In the genomic region with DNA sequence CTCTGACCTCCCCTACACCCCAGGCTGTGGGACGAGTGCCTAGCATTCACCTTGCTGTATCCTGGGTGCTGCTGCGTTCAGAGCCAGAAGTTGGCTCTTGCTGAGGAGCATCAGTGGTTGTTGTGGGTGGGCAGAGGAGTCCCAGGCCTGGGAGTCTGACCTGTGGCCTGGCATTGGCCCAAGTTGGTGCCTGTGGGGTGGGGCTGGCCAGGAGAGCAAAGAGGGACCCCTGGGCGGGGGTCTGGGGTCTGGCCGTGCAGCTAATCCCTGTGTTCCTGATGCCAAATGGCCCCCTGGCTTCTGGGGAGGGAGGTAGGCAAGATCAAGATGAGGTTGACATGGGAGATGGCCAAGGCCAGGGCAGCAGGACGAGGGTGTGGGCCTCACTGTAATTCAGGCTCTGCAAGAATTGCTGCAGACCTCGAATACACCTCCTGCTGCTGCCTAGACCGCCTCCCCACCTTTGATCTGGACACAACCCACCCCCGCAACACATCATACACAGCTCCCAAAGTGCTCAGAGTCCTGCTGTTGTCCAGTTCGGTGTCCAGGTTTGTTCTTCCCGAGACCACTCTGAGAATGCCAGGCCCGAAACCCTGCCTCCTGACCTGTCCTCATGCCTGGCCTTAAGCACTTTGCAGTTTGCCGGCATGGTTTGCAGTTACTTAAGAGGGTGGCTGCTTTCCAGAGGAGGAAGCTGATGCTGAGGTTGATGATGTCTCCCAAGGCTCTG, we compare ENCODE assay signal across 22 cellular contexts. TPM values are rescaled to one million over a fixed set of nuclear protein-coding genes. Genes with fewer than 3 reads are reported as not detected.
DNase-seq lines count a peak whose midpoint lies in the region; ATAC-seq and TF ChIP-seq lines count a peak whose summit lies in the region.
"Had no signal": no experiment of that assay in that cellular context is flagged by ENCODE, and none has a peak within 500 bp of the region (broad histone marks: within the 10 kb centered on the region; RNA-seq: fewer than 3 reads in every experiment).

No MANE protein-coding gene starts in this region.

- H3K36me3 ChIP-seq in lower lobe of right lung, result peaks cover 28% of the 10 kb centered on the region
- no peaks in the 10 kb centered on the region for H3K36me3 ChIP-seq in suprapubic skin
- H3K36me3 ChIP-seq: SJCRH30 had no signal

- no peak for TF ChIP-seq POLR2A in suprapubic skin (IDR thresholded peaks at IDR 0.05)

- WGBS in suprapubic skin, result 89% methylated on average over 10 of the region's 12 CpGs

- intact Hi-C loops in lower lobe of right lung (cut with DNase I), result no loop called here
- intact Hi-C loops in posterior vena cava (cut with DNase I), result no loop called here

- H3K4me3 Mint-ChIP-seq in WTC11, result no peak overlapping the region
- H3K4me3 Mint-ChIP-seq: CD4-positive, alpha-beta memory T cell; GM23338; H9 had no signal

- peaks cover 31% of the 10 kb centered on the region for H3K27me3 Mint-ChIP-seq in WTC11 (ENCODE audit: low read depth)

- CTCF ChIA-PET in WTC11 (lab: Charles Lee), result interaction anchor here (0.8 to 3.3 kb wide), 6 partner anchors 10 to 55 kb away, joined by 3 to 33 read pairs (median 12); a partner anchor contains a TSS

- H3K27ac Mint-ChIP-seq in WTC11, result peak overlapping the region; percentile 45; the same call in 1 of the 2 replicates
- H3K27ac Mint-ChIP-seq: GM23338, H9 had no signal

- H3K9me3 ChIP-seq in lower lobe of right lung, result no peaks in the 10 kb centered on the region
- no peaks in the 10 kb centered on the region for H3K9me3 ChIP-seq in suprapubic skin
- H3K9me3 ChIP-seq: SJCRH30 had no signal

- no peak for ATAC-seq in WTC11
- ATAC-seq in lower lobe of right lung, result no peak
- ATAC-seq in GM21529 (IDR thresholded peaks at IDR 0.05; ENCODE audit: unreplicated experiment), result no peak
- no peak for ATAC-seq in GM19351 (IDR thresholded peaks at IDR 0.05; ENCODE audit: unreplicated experiment)
- ATAC-seq: GM23338, Panc1 had no signal

- H3K27me3 ChIP-seq in lower lobe of right lung (ENCODE audit: low read depth) (no peaks in the 10 kb centered on the region), suprapubic skin (no peaks in the 10 kb centered on the region)

- peaks cover 13% of the 10 kb centered on the region for H3K4me1 Mint-ChIP-seq in WTC11

- peaks cover 27% of the 10 kb centered on the region for H3K36me3 Mint-ChIP-seq in WTC11
- H3K36me3 Mint-ChIP-seq: CD4-positive, alpha-beta memory T cell had no signal

- H3K4me1 ChIP-seq in lower lobe of right lung, result peaks cover 25% of the 10 kb centered on the region
- H3K4me1 ChIP-seq in suprapubic skin, result peaks cover 15% of the 10 kb centered on the region
- H3K4me1 ChIP-seq: SJCRH30 had no signal

- DNase-seq in WTC11 (ENCODE audit: low spot score), result no peak
- DNase-seq in choroid plexus epithelial cell (ENCODE audit: low read depth), result peak; percentile 10
- DNase-seq in lower lobe of right lung, result peak; percentile 36
- DNase-seq in posterior vena cava (ENCODE audit: low spot score), result peak; percentile 37
- no peak for DNase-seq in NCI-H82 treated with DMSO at 0.1 percent for 48 hours (lab: John Stamatoyannopoulos, UW; ENCODE audit: unreplicated experiment)
- no peak for DNase-seq in suprapubic skin (ENCODE audit: low spot score in 2 of 2)
- DNase-seq: C1 segment of cervical spinal cord; CD4-positive, alpha-beta memory T cell; COR-L47; DMS53; H9; KG1; MM.1S; NCI-H2029; NCI-H446 treated with DMSO at 0.1 percent for 48 hours; NCI-H526; NCI-H82; SJCRH30 had no signal

- H3K4me3 ChIP-seq in choroid plexus epithelial cell (ENCODE audit: low read depth, low read length), result no peak overlapping the region
- no peak overlapping the region for H3K4me3 ChIP-seq in lower lobe of right lung
- H3K4me3 ChIP-seq in suprapubic skin, result no peak overlapping the region
- H3K4me3 ChIP-seq: GM23338, SJCRH30 had no signal

- TF ChIP-seq CTCF in WTC11 (IDR thresholded peaks at IDR 0.05) (no peak), choroid plexus epithelial cell (conservative IDR thresholded peaks at IDR 0.05; ENCODE audit: low read depth, low read length) (no peak), lower lobe of right lung (IDR thresholded peaks at IDR 0.05) (no peak), suprapubic skin (IDR thresholded peaks at IDR 0.05) (no peak)

- no peak for TF ChIP-seq EP300 in suprapubic skin (IDR thresholded peaks at IDR 0.05)

- H3K9me3 Mint-ChIP-seq in WTC11, result no peaks in the 10 kb centered on the region
- H3K9me3 Mint-ChIP-seq: CD4-positive, alpha-beta memory T cell; H9 had no signal

- H3K27ac ChIP-seq in lower lobe of right lung (no peak overlapping the region), suprapubic skin (no peak overlapping the region)
- H3K27ac ChIP-seq: SJCRH30 had no signal

- POLR2A ChIA-PET in WTC11 (lab: Charles Lee), result no interaction called here

TF ChIP-seq in WTC11, 78 proteins besides CTCF, POLR2A, EP300 and RAD21:
- TF ChIP-seq MXD4 (CRISPR knock-in tag; IDR thresholded peaks at IDR 0.05; ENCODE audit: borderline replicate concordance) (no peak), CBFB (CRISPR knock-in tag; IDR thresholded peaks at IDR 0.05; ENCODE audit: low read depth) (no peak), JUN (CRISPR knock-in tag; IDR thresholded peaks at IDR 0.05) (no peak), PREB (CRISPR knock-in tag; IDR thresholded peaks at IDR 0.05; ENCODE audit: borderline replicate concordance) (no peak), NR2C2 (CRISPR knock-in tag; IDR thresholded peaks at IDR 0.05) (no peak), PRRX2 (CRISPR knock-in tag; IDR thresholded peaks at IDR 0.05) (no peak), ZNF121 (CRISPR knock-in tag; IDR thresholded peaks at IDR 0.05) (no peak), PRDM15 (CRISPR knock-in tag; IDR thresholded peaks at IDR 0.05) (no peak)
- TF ChIP-seq, protein P1, sequence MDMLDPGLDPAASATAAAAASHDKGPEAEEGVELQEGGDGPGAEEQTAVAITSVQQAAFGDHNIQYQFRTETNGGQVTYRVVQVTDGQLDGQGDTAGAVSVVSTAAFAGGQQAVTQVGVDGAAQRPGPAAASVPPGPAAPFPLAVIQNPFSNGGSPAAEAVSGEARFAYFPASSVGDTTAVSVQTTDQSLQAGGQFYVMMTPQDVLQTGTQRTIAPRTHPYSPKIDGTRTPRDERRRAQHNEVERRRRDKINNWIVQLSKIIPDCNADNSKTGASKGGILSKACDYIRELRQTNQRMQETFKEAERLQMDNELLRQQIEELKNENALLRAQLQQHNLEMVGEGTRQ (CRISPR knock-in tag; IDR thresholded peaks at IDR 0.05), result no peak

RNA-seq across cellular contexts. Expression of gene CDK18, which starts 28.7 kb away (rescaled TPM):
- total RNA-seq in WTC11 (2021), result 62.1 to 71.9 TPM (median 64.7 TPM) in 3 replicates
- 36.6 TPM for total RNA-seq in lower lobe of right lung
- total RNA-seq in posterior vena cava, result 1 to 10 TPM; 5.8 to 5.9 TPM
- 1 to 10 TPM; 2.7 to 9.7 (median 4.7) TPM for total RNA-seq in suprapubic skin

Comparison
In these comparisons a context has a peak if more than half of its experiments do, and no peak if none do; other contexts are left out.
1. DNase-seq: peak in choroid plexus epithelial cell (single experiment), lower lobe of right lung (single experiment) and posterior vena cava (single experiment); none in WTC11 (single experiment), NCI-H82 treated with DMSO at 0.1 percent for 48 hours (single experiment) and suprapubic skin (0 of 2).